25 cellular contexts compared by ENCODE assay signal in genomic region chr7:131803861-131804260, GRCh38.
DNase-seq lines count a peak whose midpoint lies in the region; ATAC-seq, FAIRE-seq and TF ChIP-seq lines count a peak whose summit lies in the region.
"Had no signal": no experiment of that assay in that cellular context is flagged by ENCODE, and none has a peak within 500 bp of the region (broad histone marks: within the 10 kb centered on the region; RNA-seq: fewer than 3 reads in every experiment).

No MANE protein-coding gene starts in this region.

- no peak overlapping the region for H3K9ac ChIP-seq in K562 (ENCODE audit: insufficient read depth in 1 of 2, low read depth in 2 of 2, low read length in 2 of 2)

- no peak for TF ChIP-seq RAD21 in K562 (CRISPR knock-in tag; conservative IDR thresholded peaks at IDR 0.05 in 1 of 2, IDR thresholded peaks at IDR 0.05 in 1 of 2)

- H3K4me1 ChIP-seq in K562 (replicated peaks in 1 of 2; ENCODE audit: control insufficient read depth in 2 of 2, insufficient read depth in 2 of 2, low read length in 2 of 2) (no peaks in the 10 kb centered on the region), vagina (no peaks in the 10 kb centered on the region)
- H3K4me1 ChIP-seq: SJCRH30 had no signal

- H3K4me3 ChIP-seq in K562 (no peak overlapping the region), vagina (no peak overlapping the region)
- H3K4me3 ChIP-seq: PC-9, SJCRH30 had no signal

- no peak for TF ChIP-seq EP300 in K562 (IDR thresholded peaks at IDR 0.05; ENCODE audit: low read length)

- TF ChIP-seq CTCF in K562 (IDR thresholded peaks at IDR 0.05 in 2 of 3, conservative IDR thresholded peaks at IDR 0.05 in 1 of 3; ENCODE audit: insufficient read depth in 2 of 3, low read depth in 1 of 3, low read length in 3 of 3) (no peak), vagina (IDR thresholded peaks at IDR 0.05) (no peak)

- H3K9me1 ChIP-seq in K562 (ENCODE audit: control insufficient read depth, insufficient read depth, low read length): no peaks in the 10 kb centered on the region

- H4K20me1 ChIP-seq in K562 (replicated peaks; ENCODE audit: control insufficient read depth, insufficient read depth, low read length): no peaks in the 10 kb centered on the region

- TF ChIP-seq POLR2A in K562 (conservative IDR thresholded peaks at IDR 0.05) (no peak), vagina (IDR thresholded peaks at IDR 0.05) (no peak)

- POLR2A ChIA-PET in K562 (lab: Yijun Ruan, JAX): no interaction called here

- H3K9me3 ChIP-seq in K562 (replicated peaks; ENCODE audit: control insufficient read depth, insufficient read depth, low read depth, low read length) (no peaks in the 10 kb centered on the region), vagina (no peaks in the 10 kb centered on the region)
- H3K9me3 ChIP-seq: SJCRH30 had no signal

- under 1% methylated on average over 6 of the region's 6 CpGs for WGBS in K562 (ENCODE audit: insufficient coverage, low coverage, missing lambda C conversion rate)

- no peak for ATAC-seq in K562
- no peak for ATAC-seq in GM18519 (IDR thresholded peaks at IDR 0.05; ENCODE audit: low FRiP score, unreplicated experiment)
- ATAC-seq: Right ventricle myocardium inferior, SK-N-SH treated with all-trans-retinoic acid at 6 μM for 48 hours had no signal

- intact Hi-C loops in K562 (cut with micrococcal nuclease): no loop called here
- intact Hi-C loops in vagina (cut with DNase I): no loop called here

- H3K27ac ChIP-seq in K562 (ENCODE audit: extremely low read depth, low read depth, low read length) (no peak overlapping the region), vagina (no peak overlapping the region)
- H3K27ac ChIP-seq: PC-9, SJCRH30 had no signal

- CTCF ChIA-PET in K562 (lab: Yijun Ruan, JAX; ENCODE audit: low intra/inter-chr PET ratio): no interaction called here

- DNase-seq in DMS53 (lab: John Stamatoyannopoulos, UW) (peak; percentile 33), DMS53 treated with DMSO at 0.1 percent for 48 hours (lab: John Stamatoyannopoulos, UW; ENCODE audit: unreplicated experiment) (no peak), Ammon's horn (ENCODE audit: low spot score) (peak; percentile 9), NCI-H1092 treated with DMSO at 0.1 percent for 48 hours (lab: John Stamatoyannopoulos, UW) (peak; percentile 26), K562 (ENCODE audit: extremely low read depth in 1 of 4, low spot score in 3 of 4) (no peak), vagina (ENCODE audit: extremely low spot score in 2 of 2) (no peak)
- DNase-seq in effector CD8-positive, alpha-beta T cell (lab: John Stamatoyannopoulos, UW): no peak
- DNase-seq: 8988T, ACHN, GOT3, HCEC 1CT, KG1, MM.1S, NCI-H1436 treated with DMSO at 0.1 percent for 48 hours, NCI-H187 treated with DMSO at 0.1 percent for 48 hours, NCI-H2227 treated with DMSO at 0.1 percent for 48 hours, NCI-H510A treated with DMSO at 0.1 percent for 48 hours, NCI-H774, PC-9, T-helper 2 cell had no signal

- FAIRE-seq in K562 (lab: Jason Lieb, UNC): no peak
- FAIRE-seq: D721Med had no signal

- H3K27me3 ChIP-seq in K562 (ENCODE audit: control insufficient read depth in 2 of 2, insufficient read depth in 2 of 2, low read length in 2 of 2): peaks cover 0 to 23% of the 10 kb centered on the region in 2 experiments; a peak in 2 of 5 replicates
- no peaks in the 10 kb centered on the region for H3K27me3 ChIP-seq in vagina
- H3K27me3 ChIP-seq: SJCRH30 had no signal

- no peak overlapping the region for H3K4me2 ChIP-seq in K562 (ENCODE audit: insufficient read depth, low read length)
- H3K4me2 ChIP-seq: PC-9 had no signal

- in situ Hi-C loops in K562 (cut with MboI): no loop called here

- no peak overlapping the region for H2AFZ ChIP-seq in K562 (ENCODE audit: low read depth, low read length)
- H2AFZ ChIP-seq: PC-9 had no signal

- H3K36me3 ChIP-seq in K562 (ENCODE audit: control insufficient read depth, insufficient read depth, low read length) (no peaks in the 10 kb centered on the region), vagina (no peaks in the 10 kb centered on the region)
- H3K36me3 ChIP-seq: SJCRH30 had no signal

- BruUV-seq in K562 (replicated peaks; lab: Mats Ljungman, UMichigan): no TSS peak

- no peaks in the 10 kb centered on the region for H3K79me2 ChIP-seq in K562 (ENCODE audit: control insufficient read depth, insufficient read depth, low read length)

TF ChIP-seq in K562, 482 proteins besides CTCF, POLR2A, EP300 and RAD21:
- peak; percentile 75 for TF ChIP-seq RFX1 (IDR thresholded peaks at IDR 0.05)
- TF ChIP-seq BDP1 (IDR thresholded peaks at IDR 0.05; ENCODE audit: insufficient read depth, insufficient read length): no peak

Comparison
In these comparisons a context has a peak if more than half of its experiments do, and no peak if none do; other contexts are left out.
1. DNase-seq: peak in DMS53 (single experiment), Ammon's horn (single experiment) and NCI-H1092 treated with DMSO at 0.1 percent for 48 hours (single experiment); none in DMS53 treated with DMSO at 0.1 percent for 48 hours (single experiment), K562 (0 of 4), vagina (0 of 2) and effector CD8-positive, alpha-beta T cell (single experiment).